28 cellular contexts compared by ENCODE assay signal in genomic region chr5:10709933-10710332, GRCh38. TPM values are rescaled to one million over a fixed set of nuclear protein-coding genes. Genes with fewer than 3 reads are reported as not detected.
DNase-seq lines count a peak whose midpoint lies in the region; ATAC-seq and TF ChIP-seq lines count a peak whose summit lies in the region.
"Had no signal": no experiment of that assay in that cellular context is flagged by ENCODE, and none has a peak within 500 bp of the region (broad histone marks: within the 10 kb centered on the region; RNA-seq: fewer than 3 reads in every experiment).

No MANE protein-coding gene starts in this region.

- H3K36me3 Mint-ChIP-seq in MCF 10A (ENCODE audit: insufficient read depth, unreplicated experiment): peaks cover 6% of the 10 kb centered on the region
- peaks cover 4% of the 10 kb centered on the region; the same call in 1 of the 2 replicates for H3K36me3 Mint-ChIP-seq in WTC11
- H3K36me3 Mint-ChIP-seq in T-helper 17 cell (ENCODE audit: low read depth): peaks cover 5% of the 10 kb centered on the region
- H3K36me3 Mint-ChIP-seq in activated naive CD8-positive, alpha-beta T cell treated with anti-CD3 and anti-CD28 coated beads, Interleukin-2, amount 50 U/mL, for 24 hours (ENCODE audit: low read depth): peaks cover 16% of the 10 kb centered on the region

- peaks cover 16% of the 10 kb centered on the region for H3K4me1 Mint-ChIP-seq in MCF 10A (ENCODE audit: insufficient read depth, unreplicated experiment)
- H3K4me1 Mint-ChIP-seq in WTC11: peaks cover 37% of the 10 kb centered on the region
- H3K4me1 Mint-ChIP-seq in T-helper 17 cell: peaks cover 38% of the 10 kb centered on the region
- H3K4me1 Mint-ChIP-seq in activated naive CD8-positive, alpha-beta T cell treated with anti-CD3 and anti-CD28 coated beads, Interleukin-2, amount 50 U/mL, for 24 hours: peaks cover 34% of the 10 kb centered on the region

- intact Hi-C loops in breast epithelium (cut with DNase I; ENCODE audit: low total_unique reads): no loop called here
- intact Hi-C loops in MCF 10A (cut with micrococcal nuclease): no loop called here

- POLR2A ChIA-PET in MCF 10A (lab: Yijun Ruan, JAX): no interaction called here
- POLR2A ChIA-PET in WTC11 (lab: Charles Lee): no interaction called here

- no peak overlapping the region for H3K14ac ChIP-seq in mesenchymal stem cell (ENCODE audit: low read length in 2 of 2)

- H3K9me3 ChIP-seq in breast epithelium: no peaks in the 10 kb centered on the region
- no peaks in the 10 kb centered on the region for H3K9me3 ChIP-seq in mesenchymal stem cell (ENCODE audit: control insufficient read depth, low read length)
- H3K9me3 ChIP-seq in T-helper 17 cell (ENCODE audit: control insufficient read depth, low read length, poor library complexity, severe bottlenecking): no peaks in the 10 kb centered on the region
- H3K9me3 ChIP-seq: BE2C had no signal

- no peak overlapping the region for H3K9ac ChIP-seq in mesenchymal stem cell (ENCODE audit: low read length)
- H3K9ac ChIP-seq: GM23248 had no signal

- no peak overlapping the region for H2BK5ac ChIP-seq in mesenchymal stem cell (ENCODE audit: low read depth, low read length, poor library complexity, severe bottlenecking)

- H2BK120ac ChIP-seq in mesenchymal stem cell (ENCODE audit: low read depth, low read length): no peak overlapping the region

- H3K27ac Mint-ChIP-seq in MCF 10A (ENCODE audit: low read depth, unreplicated experiment) (no peak overlapping the region), WTC11 (no peak overlapping the region), T-helper 17 cell (no peak overlapping the region)
- no peak overlapping the region for H3K27ac Mint-ChIP-seq in activated naive CD8-positive, alpha-beta T cell treated with anti-CD3 and anti-CD28 coated beads, Interleukin-2, amount 50 U/mL, for 24 hours

- no peak overlapping the region for H2AFZ ChIP-seq in mesenchymal stem cell (ENCODE audit: low read depth, low read length)
- H2AFZ ChIP-seq: GM23248 had no signal

- TF ChIP-seq CTCF in breast epithelium (IDR thresholded peaks at IDR 0.05) (no peak), MCF 10A (IDR thresholded peaks at IDR 0.05; ENCODE audit: unreplicated experiment) (no peak), WTC11 (IDR thresholded peaks at IDR 0.05) (no peak), coronary artery (IDR thresholded peaks at IDR 0.05) (no peak)

- H2BK15ac ChIP-seq in mesenchymal stem cell (ENCODE audit: low read depth, poor library complexity, severe bottlenecking): no peak overlapping the region

- H3K4me1 ChIP-seq in breast epithelium (no peaks in the 10 kb centered on the region), mesenchymal stem cell (ENCODE audit: control insufficient read depth, insufficient read depth, low read depth, low read length) (peaks cover 39% of the 10 kb centered on the region)

- H3K27me3 Mint-ChIP-seq in MCF 10A (ENCODE audit: insufficient read depth, unreplicated experiment) (no peaks in the 10 kb centered on the region), WTC11 (ENCODE audit: low read depth) (no peaks in the 10 kb centered on the region), T-helper 17 cell (no peaks in the 10 kb centered on the region)
- H3K27me3 Mint-ChIP-seq in activated naive CD8-positive, alpha-beta T cell treated with anti-CD3 and anti-CD28 coated beads, Interleukin-2, amount 50 U/mL, for 24 hours: no peaks in the 10 kb centered on the region
- H3K27me3 Mint-ChIP-seq: CD8-positive, alpha-beta memory T cell had no signal

- H3K27ac ChIP-seq in breast epithelium: peak overlapping the region; percentile 2 to 21
- no peak overlapping the region for H3K27ac ChIP-seq in mesenchymal stem cell (ENCODE audit: low read length, poor library complexity, severe bottlenecking)
- H3K27ac ChIP-seq in coronary artery: no peak overlapping the region
- H3K27ac ChIP-seq: 22Rv1, GM23248, RWPE1, SK-N-MC had no signal

- no peak overlapping the region for H3K23ac ChIP-seq in mesenchymal stem cell (ENCODE audit: low read length in 2 of 2)

- no peak overlapping the region for H3K4me2 ChIP-seq in mesenchymal stem cell (ENCODE audit: low read length, poor library complexity, severe bottlenecking)

- H3K36me3 ChIP-seq in breast epithelium: no peaks in the 10 kb centered on the region
- peaks cover 21 to 50% of the 10 kb centered on the region in 2 experiments for H3K36me3 ChIP-seq in mesenchymal stem cell (ENCODE audit: control insufficient read depth in 1 of 2, insufficient read depth in 2 of 2, low read depth in 1 of 2, low read length in 2 of 2)
- H3K36me3 ChIP-seq: BE2C had no signal

- no peaks in the 10 kb centered on the region for H3K9me3 Mint-ChIP-seq in MCF 10A (ENCODE audit: unreplicated experiment)
- H3K9me3 Mint-ChIP-seq in WTC11: no peaks in the 10 kb centered on the region
- no peaks in the 10 kb centered on the region for H3K9me3 Mint-ChIP-seq in activated naive CD8-positive, alpha-beta T cell treated with anti-CD3 and anti-CD28 coated beads, Interleukin-2, amount 50 U/mL, for 24 hours
- H3K9me3 Mint-ChIP-seq: CD8-positive, alpha-beta memory T cell had no signal

- no peak overlapping the region for H3K4ac ChIP-seq in mesenchymal stem cell (ENCODE audit: low read depth in 1 of 2, low read length in 2 of 2)

- H3K27me3 ChIP-seq in breast epithelium: no peaks in the 10 kb centered on the region
- H3K27me3 ChIP-seq in mesenchymal stem cell (ENCODE audit: control insufficient read depth in 1 of 2, insufficient read depth in 1 of 2, low read length in 2 of 2): no peaks in the 10 kb centered on the region
- H3K27me3 ChIP-seq: BE2C had no signal

- H3K4me3 ChIP-seq in breast epithelium (no peak overlapping the region), mesenchymal stem cell (ENCODE audit: insufficient read depth in 1 of 2, low read depth in 1 of 2, low read length in 2 of 2) (no peak overlapping the region), coronary artery (no peak overlapping the region)
- H3K4me3 ChIP-seq: GM12878, GM23248, SK-N-MC had no signal

- WGBS in mesenchymal stem cell: 87% methylated on average over 8 of the region's 8 CpGs

- DNase-seq in breast epithelium (ENCODE audit: low spot score in 2 of 2): no peak
- DNase-seq in MCF 10A (ENCODE audit: unreplicated experiment): no peak
- DNase-seq in WTC11 (ENCODE audit: low spot score): no peak
- DNase-seq in mesenchymal stem cell: no peak
- DNase-seq in coronary artery (ENCODE audit: low spot score): no peak
- DNase-seq in T-helper 17 cell: no peak
- DNase-seq in activated naive CD8-positive, alpha-beta T cell treated with anti-CD3 and anti-CD28 coated beads, Interleukin-2, amount 50 U/mL, for 24 hours: no peak
- DNase-seq: BE2C; CD8-positive, alpha-beta memory T cell; DMS 273 treated with DMSO at 0.1 percent for 48 hours; DMS79; EL; GDM1; GM23248; HCEC 1CT; Karpas-422; NCI-H1092 treated with DMSO at 0.1 percent for 48 hours; NCI-H146; NCI-H1930; NCI-H2107; NCI-H446 treated with DMSO at 0.1 percent for 48 hours; NCI-H526 treated with DMSO at 0.1 percent for 48 hours; SIG-M5 had no signal

- H3K18ac ChIP-seq in mesenchymal stem cell (ENCODE audit: low read depth in 1 of 2, low read length in 2 of 2): no peak overlapping the region

- ATAC-seq in WTC11 (peak; percentile 33), T-helper 17 cell (no peak)
- no peak for ATAC-seq in activated naive CD8-positive, alpha-beta T cell treated with anti-CD3 and anti-CD28 coated beads, Interleukin-2, amount 50 U/mL, for 24 hours
- ATAC-seq: GM12878 had no signal

- no peak for TF ChIP-seq POLR2A in breast epithelium (IDR thresholded peaks at IDR 0.05)

- H3K4me3 Mint-ChIP-seq in MCF 10A (ENCODE audit: unreplicated experiment) (no peak overlapping the region), WTC11 (no peak overlapping the region), T-helper 17 cell (no peak overlapping the region)
- H3K4me3 Mint-ChIP-seq in activated naive CD8-positive, alpha-beta T cell treated with anti-CD3 and anti-CD28 coated beads, Interleukin-2, amount 50 U/mL, for 24 hours: no peak overlapping the region
- H3K4me3 Mint-ChIP-seq: CD14-positive monocyte; CD8-positive, alpha-beta memory T cell had no signal

- CTCF ChIA-PET in MCF 10A (lab: Yijun Ruan, JAX): interaction anchor here (0.7 kb wide), 2 partner anchors 9 to 84 kb away, joined by 3 read pairs; no protein-coding TSS in a partner anchor
- CTCF ChIA-PET in WTC11 (lab: Charles Lee): interaction anchor here (0.6 kb wide), 1 partner anchor 154 kb away, joined by 3 read pairs; no protein-coding TSS in a partner anchor

- H3K79me1 ChIP-seq in mesenchymal stem cell (replicated peaks; ENCODE audit: low read length, poor library complexity, severe bottlenecking): peaks cover 36% of the 10 kb centered on the region

- peak overlapping the region; percentile 38 for H2AK5ac ChIP-seq in mesenchymal stem cell (ENCODE audit: low read length, severe bottlenecking)

- H4K8ac ChIP-seq in mesenchymal stem cell (ENCODE audit: low read length): no peak overlapping the region

- no peak overlapping the region for H2BK12ac ChIP-seq in mesenchymal stem cell (ENCODE audit: low read length in 2 of 2)

- BruUV-seq in MCF 10A (replicated peaks; lab: Mats Ljungman, UMichigan): no TSS peak

- no peak overlapping the region for H4K91ac ChIP-seq in mesenchymal stem cell (ENCODE audit: low read length)

TF ChIP-seq in WTC11, 78 proteins besides CTCF, POLR2A, EP300 and RAD21 (continues in another document):
- TF ChIP-seq PRRX2 (CRISPR knock-in tag; IDR thresholded peaks at IDR 0.05) (no peak), TP53 (CRISPR knock-in tag; IDR thresholded peaks at IDR 0.05) (no peak), ZNF671 (CRISPR knock-in tag; IDR thresholded peaks at IDR 0.05) (no peak), SOX15 (CRISPR knock-in tag; IDR thresholded peaks at IDR 0.05) (no peak)
- TF ChIP-seq, protein P1, sequence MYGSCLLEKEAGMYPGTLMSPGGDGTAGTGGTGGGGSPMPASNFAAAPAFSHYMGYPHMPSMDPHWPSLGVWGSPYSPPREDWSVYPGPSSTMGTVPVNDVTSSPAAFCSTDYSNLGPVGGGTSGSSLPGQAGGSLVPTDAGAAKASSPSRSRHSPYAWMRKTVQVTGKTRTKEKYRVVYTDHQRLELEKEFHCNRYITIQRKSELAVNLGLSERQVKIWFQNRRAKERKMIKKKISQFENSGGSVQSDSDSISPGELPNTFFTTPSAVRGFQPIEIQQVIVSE (CRISPR knock-in tag; IDR thresholded peaks at IDR 0.05; ENCODE audit: borderline replicate concordance): no peak

RNA-seq across cellular contexts. Expression of gene DAP, which starts 51.1 kb away (rescaled TPM):
- total RNA-seq in breast epithelium (10 to 100 TPM; 60.8 to 63.8 (median 61.9) TPM), MCF 10A (2022) (114 and 123 TPM in 2 replicates), WTC11 (2021) (46.7 to 47.7 TPM (median 47.5 TPM) in 3 replicates), T-helper 17 cell (10 to 100 TPM; 40.1 to 54.5 TPM)
- polyA plus RNA-seq in mesenchymal stem cell (2013, experiment 1 of 2): 137 TPM
- 136 TPM for polyA plus RNA-seq in mesenchymal stem cell (2013, experiment 2 of 2)

Comparison
In these comparisons a context has a peak if more than half of its experiments do, and no peak if none do; other contexts are left out.
1. H3K27ac ChIP-seq: peak in breast epithelium (2 of 2); none in mesenchymal stem cell (single experiment) and coronary artery (0 of 2).